ENCODE assay signal across 7 cellular contexts in the genomic region with DNA sequence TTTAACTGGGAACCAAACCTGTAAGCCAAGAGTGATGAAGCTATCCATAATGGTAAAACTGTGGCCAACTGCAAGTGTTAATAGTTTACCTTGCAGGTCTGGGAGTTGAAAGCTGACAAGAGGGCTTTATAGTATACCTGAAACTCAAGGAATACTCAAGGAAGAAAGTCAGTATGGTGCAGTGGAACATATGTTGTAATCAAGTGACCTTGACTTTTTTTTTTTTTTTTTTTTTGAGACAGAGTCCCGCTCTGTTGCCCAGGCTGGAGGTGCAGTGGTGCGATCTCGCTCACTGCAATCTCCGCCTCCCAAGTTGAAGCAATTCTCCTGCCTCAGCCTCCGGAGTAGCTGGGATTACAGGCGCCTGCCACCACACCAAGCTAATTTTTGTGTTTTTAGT. TPM values are rescaled to one million over a fixed set of nuclear protein-coding genes. Genes with fewer than 3 reads are reported as not detected.
"Had no signal": no experiment of that assay in that cellular context is flagged by ENCODE, and none has a peak within 500 bp of the region (broad histone marks: within the 10 kb centered on the region; RNA-seq: fewer than 3 reads in every experiment).

No MANE protein-coding gene starts in this region.

- ATAC-seq: K562 had no signal

- DNase-seq: GM23248, H9, HCEC 1CT, IMR-90, KG1 had no signal

- H3K27ac ChIP-seq: GM23248, HL-60 had no signal

RNA-seq across cellular contexts. Expression of gene VIL1, which starts 27.6 kb away (rescaled TPM):
- total RNA-seq: GM23248, IMR-90 had no signal
